In genomic region chr11:62004473-62004872, GRCh38 we compare ENCODE assay signal across 2 cellular contexts.
TF ChIP-seq lines count a peak whose summit lies in the region.

No MANE protein-coding gene starts in this region.

TF ChIP-seq in HepG2, 621 proteins besides CTCF, POLR2A, EP300 and RAD21:
- no peak for TF ChIP-seq ZBTB49 (CRISPR knock-in tag; IDR thresholded peaks at IDR 0.05; ENCODE audit: borderline replicate concordance)
- no peak for TF ChIP-seq ETV6 (CRISPR knock-in tag; conservative IDR thresholded peaks at IDR 0.05)
- no peak for TF ChIP-seq MIER3 (CRISPR knock-in tag; IDR thresholded peaks at IDR 0.05; ENCODE audit: borderline replicate concordance)
- no peak for TF ChIP-seq ZNF576 (CRISPR knock-in tag; IDR thresholded peaks at IDR 0.05)
- TF ChIP-seq ZNF879 (CRISPR knock-in tag; IDR thresholded peaks at IDR 0.05), result no peak
- TF ChIP-seq ZNF773 (CRISPR knock-in tag; IDR thresholded peaks at IDR 0.05; ENCODE audit: borderline replicate concordance), result no peak
- TF ChIP-seq ZNF121 (CRISPR knock-in tag; IDR thresholded peaks at IDR 0.05), result no peak
- TF ChIP-seq SP1 (IDR thresholded peaks at IDR 0.05), result no peak
- TF ChIP-seq SP1 (CRISPR knock-in tag; IDR thresholded peaks at IDR 0.05), result no peak
- TF ChIP-seq ZIK1 (CRISPR knock-in tag; IDR thresholded peaks at IDR 0.05; ENCODE audit: borderline replicate concordance, low read depth), result no peak
- TF ChIP-seq PHF21A (CRISPR knock-in tag; IDR thresholded peaks at IDR 0.05), result no peak
- TF ChIP-seq ZNF331 (CRISPR knock-in tag; IDR thresholded peaks at IDR 0.05), result no peak
- TF ChIP-seq NFE2 (CRISPR knock-in tag; IDR thresholded peaks at IDR 0.05), result no peak
- TF ChIP-seq ZFP82 (CRISPR knock-in tag; IDR thresholded peaks at IDR 0.05; ENCODE audit: borderline replicate concordance), result no peak
- no peak for TF ChIP-seq ZBTB3 (CRISPR knock-in tag; IDR thresholded peaks at IDR 0.05; ENCODE audit: borderline replicate concordance, low read depth)
- TF ChIP-seq ZFYVE20 (CRISPR knock-in tag; IDR thresholded peaks at IDR 0.05; ENCODE audit: borderline replicate concordance, low read depth), result no peak
- no peak for TF ChIP-seq ASH2L (IDR thresholded peaks at IDR 0.05; ENCODE audit: insufficient read length, low read depth, low read length)
- no peak for TF ChIP-seq TAF1 (CRISPR knock-in tag; IDR thresholded peaks at IDR 0.05)
- TF ChIP-seq ZBTB42 (CRISPR knock-in tag; IDR thresholded peaks at IDR 0.05), result no peak
- TF ChIP-seq POLR2AphosphoS2 (IDR thresholded peaks at IDR 0.05; ENCODE audit: low read depth, low read length), result no peak
- no peak for TF ChIP-seq TEAD2 (CRISPR knock-in tag; IDR thresholded peaks at IDR 0.05)

TF ChIP-seq in SK-N-SH, 30 proteins besides CTCF, POLR2A, EP300 and RAD21:
- TF ChIP-seq YY1 (IDR thresholded peaks at IDR 0.05; ENCODE audit: low read depth) (no peak), PBX3 (IDR thresholded peaks at IDR 0.05) (no peak), TEAD4 (IDR thresholded peaks at IDR 0.05; ENCODE audit: borderline replicate concordance, insufficient read depth) (no peak), RFX5 (IDR thresholded peaks at IDR 0.05; ENCODE audit: low read length) (no peak), NRF1 (IDR thresholded peaks at IDR 0.05; ENCODE audit: low read depth, low read length) (no peak), TCF12 (IDR thresholded peaks at IDR 0.05) (no peak), CHD2 (IDR thresholded peaks at IDR 0.05; ENCODE audit: low read length, partially characterized antibody) (no peak)
